19 cellular contexts compared by ENCODE assay signal in genomic region chr9:22463205-22463604, GRCh38.
"Had no signal": no experiment of that assay in that cellular context is flagged by ENCODE, and none has a peak within 500 bp of the region (broad histone marks: within the 10 kb centered on the region; RNA-seq: fewer than 3 reads in every experiment).

No MANE protein-coding gene starts in this region.

- DNase-seq: activated CD4-positive, alpha-beta T cell treated with anti-CD3 and anti-CD28 coated beads for 36 hours; activated CD4-positive, CD25-positive, alpha-beta regulatory T cell; activated CD8-positive, alpha-beta memory T cell treated with anti-CD3 and anti-CD28 coated beads, Interleukin-2, amount 10 ng/mL, durations not matched to agents 7 days and 5 days; activated CD8-positive, alpha-beta T cell treated with anti-CD3 and anti-CD28 coated beads, Interleukin-2, amount 10 ng/mL, durations not matched to agents 7 days and 5 days; activated naive CD8-positive, alpha-beta T cell treated with anti-CD3 and anti-CD28 coated beads, Interleukin-2, amount 50 U/mL, for 24 hours; activated T-cell treated with anti-CD3 and anti-CD28 coated beads, Interleukin-2, amount 50 U/mL, for 48 hours; anterior cingulate cortex; colonic mucosa; effector CD8-positive, alpha-beta T cell; kidney; natural killer cell; occipital lobe; psoas muscle; stimulated activated CD4-positive, alpha-beta T cell treated with anti-CD3 and anti-CD28 coated beads, Interleukin-15, amount 100 ng/mL, for 24 hours; stimulated activated CD4-positive, alpha-beta T cell treated with anti-CD3 and anti-CD28 coated beads, Interleukin-2, amount 100 ng/mL, for 24 hours; stimulated activated naive B cell treated with anti-CD40 and anti-IgM and Interleukin-4, amounts not matched to agents 10 μg/mL and 1 μg/mL and 100 μg/mL, for 72 hours; stomach; thyroid gland; upper lobe of left lung had no signal
